ENCODE assay signal across 8 cellular contexts in genomic region chr19:7831452-7831851, GRCh38. TPM values are rescaled to one million over a fixed set of nuclear protein-coding genes. Genes with fewer than 3 reads are reported as not detected.
DNase-seq lines count a peak whose midpoint lies in the region; ATAC-seq lines count a peak whose summit lies in the region.

No MANE protein-coding gene starts in this region.

- H3K27ac Mint-ChIP-seq in activated CD4-positive, alpha-beta T cell treated with anti-CD3 and anti-CD28 coated beads, Interleukin-2, amount 10 ng/mL, durations not matched to agents 7 days and 5 days: peak overlapping the region; percentile 80
- H3K27ac Mint-ChIP-seq in T-helper 17 cell: no peak overlapping the region
- H3K27ac Mint-ChIP-seq in stimulated activated naive CD8-positive, alpha-beta T cell treated with anti-CD3 and anti-CD28 coated beads, Interleukin-15, amount 100 ng/mL, for 72 hours: peak overlapping the region in 1 of 2 donors; percentile 75

- peak overlapping the region; percentile 74 for H3K4me3 Mint-ChIP-seq in activated CD4-positive, alpha-beta T cell treated with anti-CD3 and anti-CD28 coated beads, Interleukin-2, amount 10 ng/mL, durations not matched to agents 7 days and 5 days
- peak overlapping the region; percentile 91 for H3K4me3 Mint-ChIP-seq in T-helper 17 cell
- H3K4me3 Mint-ChIP-seq in stimulated activated naive CD8-positive, alpha-beta T cell treated with anti-CD3 and anti-CD28 coated beads, Interleukin-15, amount 100 ng/mL, for 72 hours: peak overlapping the region; percentile 77 to 79

- no peaks in the 10 kb centered on the region for H3K9me3 Mint-ChIP-seq in activated CD4-positive, alpha-beta T cell treated with anti-CD3 and anti-CD28 coated beads, Interleukin-2, amount 10 ng/mL, durations not matched to agents 7 days and 5 days
- H3K9me3 Mint-ChIP-seq in stimulated activated naive CD8-positive, alpha-beta T cell treated with anti-CD3 and anti-CD28 coated beads, Interleukin-15, amount 100 ng/mL, for 72 hours: no peaks in the 10 kb centered on the region

- CTCF ChIA-PET in activated CD4-positive, alpha-beta T cell treated with anti-CD3 and anti-CD28 coated beads, Interleukin-2, amount 10 ng/mL, durations not matched to agents 7 days and 5 days (lab: Charles Lee): interaction anchor here (0.9 to 2.3 kb wide), 2 partner anchors 38 to 151 kb away, joined by 4 to 8 read pairs; partner anchors contain the start of gene TRAPPC5

- no peaks in the 10 kb centered on the region for H3K9me3 ChIP-seq in T-helper 17 cell (ENCODE audit: control insufficient read depth, low read length, poor library complexity, severe bottlenecking)

- H3K4me1 Mint-ChIP-seq in activated CD4-positive, alpha-beta T cell treated with anti-CD3 and anti-CD28 coated beads, Interleukin-2, amount 10 ng/mL, durations not matched to agents 7 days and 5 days: peaks cover 21% of the 10 kb centered on the region
- peaks cover 23% of the 10 kb centered on the region for H3K4me1 Mint-ChIP-seq in T-helper 17 cell
- H3K4me1 Mint-ChIP-seq in stimulated activated naive CD8-positive, alpha-beta T cell treated with anti-CD3 and anti-CD28 coated beads, Interleukin-15, amount 100 ng/mL, for 72 hours: peaks cover 30% of the 10 kb centered on the region

- POLR2A ChIA-PET in activated CD4-positive, alpha-beta T cell treated with anti-CD3 and anti-CD28 coated beads, Interleukin-2, amount 10 ng/mL, durations not matched to agents 7 days and 5 days (lab: Charles Lee): interaction anchor here (0.5 kb wide), 1 partner anchor 1475 kb away, joined by 6 read pairs; no protein-coding TSS in a partner anchor

- no peak for DNase-seq in activated CD4-positive, alpha-beta T cell treated with anti-CD3 and anti-CD28 coated beads, Interleukin-2, amount 10 ng/mL, durations not matched to agents 7 days and 5 days
- no peak for DNase-seq in activated CD4-positive, alpha-beta T cell treated with anti-CD3 and anti-CD28 coated beads, Interleukin-2, amount 50 U/mL, for 48 hours
- DNase-seq in T-helper 17 cell (no peak), foreskin melanocyte (peak; percentile 41), NCI-H2171 (lab: John Stamatoyannopoulos, UW) (no peak), kidney glomerular epithelial cell (lab: John Stamatoyannopoulos, UW) (no peak)
- DNase-seq in stimulated activated naive CD8-positive, alpha-beta T cell treated with anti-CD3 and anti-CD28 coated beads, Interleukin-15, amount 100 ng/mL, for 72 hours: no peak

- H3K27me3 Mint-ChIP-seq in activated CD4-positive, alpha-beta T cell treated with anti-CD3 and anti-CD28 coated beads, Interleukin-2, amount 10 ng/mL, durations not matched to agents 7 days and 5 days: peaks cover 3% of the 10 kb centered on the region
- H3K27me3 Mint-ChIP-seq in T-helper 17 cell: peaks cover 1% of the 10 kb centered on the region
- H3K27me3 Mint-ChIP-seq in stimulated activated naive CD8-positive, alpha-beta T cell treated with anti-CD3 and anti-CD28 coated beads, Interleukin-15, amount 100 ng/mL, for 72 hours: peaks cover 11% of the 10 kb centered on the region

- H3K36me3 Mint-ChIP-seq in activated CD4-positive, alpha-beta T cell treated with anti-CD3 and anti-CD28 coated beads, Interleukin-2, amount 10 ng/mL, durations not matched to agents 7 days and 5 days (ENCODE audit: low read depth): no peaks in the 10 kb centered on the region
- no peaks in the 10 kb centered on the region for H3K36me3 Mint-ChIP-seq in T-helper 17 cell (ENCODE audit: low read depth)

- ATAC-seq in T-helper 17 cell: no peak
- ATAC-seq in stimulated activated naive CD8-positive, alpha-beta T cell treated with anti-CD3 and anti-CD28 coated beads, Interleukin-15, amount 100 ng/mL, for 72 hours: no peak
- no peak for ATAC-seq in GM21825 (IDR thresholded peaks at IDR 0.05; ENCODE audit: unreplicated experiment)

RNA-seq across cellular contexts. Expression of gene EVI5L, which starts 1.4 kb away (rescaled TPM):
- 10 to 100 TPM in 1 of 2 experiments, 1 to 10 TPM in 1; 9.7 to 11.2 TPM for total RNA-seq in activated CD4-positive, alpha-beta T cell treated with anti-CD3 and anti-CD28 coated beads, Interleukin-2, amount 10 ng/mL, durations not matched to agents 7 days and 5 days
- total RNA-seq in T-helper 17 cell: 10 to 100 TPM in 1 of 2 donors, 1 to 10 TPM in 1; 9.3 to 10.1 TPM

RNA-seq across cellular contexts. Expression of gene PRR36, which starts 42.7 kb away (rescaled TPM):
- total RNA-seq in activated CD4-positive, alpha-beta T cell treated with anti-CD3 and anti-CD28 coated beads, Interleukin-2, amount 10 ng/mL, durations not matched to agents 7 days and 5 days: under 1 TPM; 0.10 to 0.15 TPM
- total RNA-seq in T-helper 17 cell: under 1 TPM; 0.37 to 0.63 TPM

RNA-seq across cellular contexts. Expression of gene LRRC8E, which starts 56.9 kb away (rescaled TPM):
- total RNA-seq in activated CD4-positive, alpha-beta T cell treated with anti-CD3 and anti-CD28 coated beads, Interleukin-2, amount 10 ng/mL, durations not matched to agents 7 days and 5 days: not detected
- not detected for total RNA-seq in T-helper 17 cell
